Comparison of ENCODE assay signal across 10 cellular contexts in genomic region chr6:118890997-118891790, GRCh38. TPM values are rescaled to one million over a fixed set of nuclear protein-coding genes. Genes with fewer than 3 reads are reported as not detected.
DNase-seq lines count a peak whose midpoint lies in the region; ATAC-seq, FAIRE-seq and TF ChIP-seq lines count a peak whose summit lies in the region.
"Had no signal": no experiment of that assay in that cellular context is flagged by ENCODE, and none has a peak within 500 bp of the region (broad histone marks: within the 10 kb centered on the region; RNA-seq: fewer than 3 reads in every experiment).

No MANE protein-coding gene starts in this region.

- no peak overlapping the region for H3K23ac ChIP-seq in mesenchymal stem cell (ENCODE audit: low read length in 2 of 2)

- no peak overlapping the region for H3K4ac ChIP-seq in mesenchymal stem cell (ENCODE audit: low read depth in 1 of 2, low read length in 2 of 2)

- H3K27ac ChIP-seq in mesenchymal stem cell (ENCODE audit: low read length, poor library complexity, severe bottlenecking), result no peak overlapping the region

- H4K91ac ChIP-seq in mesenchymal stem cell (ENCODE audit: low read length), result no peak overlapping the region

- H3K79me1 ChIP-seq in mesenchymal stem cell (replicated peaks; ENCODE audit: low read length, poor library complexity, severe bottlenecking), result peaks cover 14% of the 10 kb centered on the region

- no peaks in the 10 kb centered on the region for H3K4me1 ChIP-seq in mesenchymal stem cell (ENCODE audit: control insufficient read depth, insufficient read depth, low read depth, low read length)

- ATAC-seq in HG02678 (IDR thresholded peaks at IDR 0.05; ENCODE audit: unreplicated experiment) (peak; percentile 21), GM19455 (IDR thresholded peaks at IDR 0.05; ENCODE audit: unreplicated experiment) (no peak), GM18520 (IDR thresholded peaks at IDR 0.05; ENCODE audit: unreplicated experiment) (no peak)

- H3K4me3 ChIP-seq in mesenchymal stem cell (ENCODE audit: insufficient read depth in 1 of 2, low read depth in 1 of 2, low read length in 2 of 2), result peak overlapping the region in 1 of 2 experiments; percentile 90

- FAIRE-seq in GM12891 (lab: Jason Lieb, UNC), result peak; percentile 88

- no peak overlapping the region for H3K14ac ChIP-seq in mesenchymal stem cell (ENCODE audit: low read length in 2 of 2)

- DNase-seq in GM12891 (ENCODE audit: insufficient read length, low spot score) (no peak), SIG-M5 treated with dmso at 0.1 percent for 504 hours (lab: John Stamatoyannopoulos, UW; ENCODE audit: unreplicated experiment) (peak; percentile 72), mesenchymal stem cell (no peak), occipital lobe (lab: John Stamatoyannopoulos, UW) (no peak)
- DNase-seq in effector CD8-positive, alpha-beta T cell (lab: John Stamatoyannopoulos, UW), result no peak
- DNase-seq: NCI-H1436 treated with DMSO at 0.1 percent for 48 hours; stimulated activated CD4-positive, alpha-beta T cell treated with anti-CD3 and anti-CD28 coated beads, Interleukin-4, amount 100 ng/mL, for 1 hour had no signal

- H3K18ac ChIP-seq in mesenchymal stem cell (ENCODE audit: low read depth in 1 of 2, low read length in 2 of 2), result no peak overlapping the region

- no peak overlapping the region for H2BK120ac ChIP-seq in mesenchymal stem cell (ENCODE audit: low read depth, low read length)

- no peak overlapping the region for H4K8ac ChIP-seq in mesenchymal stem cell (ENCODE audit: low read length)

- 100% methylated on average over 4 of the region's 5 CpGs for WGBS in mesenchymal stem cell

- H2BK12ac ChIP-seq in mesenchymal stem cell (ENCODE audit: low read length in 2 of 2), result no peak overlapping the region

- no peak overlapping the region for H2AK5ac ChIP-seq in mesenchymal stem cell (ENCODE audit: low read length, severe bottlenecking)

- no peaks in the 10 kb centered on the region for H3K9me3 ChIP-seq in mesenchymal stem cell (ENCODE audit: control insufficient read depth, low read length)

- TF ChIP-seq POLR2A in GM12891 (IDR thresholded peaks at IDR 0.05; ENCODE audit: low read depth, low read length), result peak; percentile 37; the same call in 1 of the 2 replicates

- H2BK15ac ChIP-seq in mesenchymal stem cell (ENCODE audit: low read depth, poor library complexity, severe bottlenecking), result no peak overlapping the region

- H2AFZ ChIP-seq in mesenchymal stem cell (ENCODE audit: low read depth, low read length), result no peak overlapping the region

- peak overlapping the region; percentile 99 for H3K9ac ChIP-seq in mesenchymal stem cell (ENCODE audit: low read length)

- no peak overlapping the region for H3K4me2 ChIP-seq in mesenchymal stem cell (ENCODE audit: low read length, poor library complexity, severe bottlenecking)

- no peaks in the 10 kb centered on the region for H3K36me3 ChIP-seq in mesenchymal stem cell (ENCODE audit: control insufficient read depth in 1 of 2, insufficient read depth in 2 of 2, low read depth in 1 of 2, low read length in 2 of 2)

- H3K27me3 ChIP-seq in mesenchymal stem cell (ENCODE audit: control insufficient read depth in 1 of 2, insufficient read depth in 1 of 2, low read length in 2 of 2), result no peaks in the 10 kb centered on the region

- no peak overlapping the region for H2BK5ac ChIP-seq in mesenchymal stem cell (ENCODE audit: low read depth, low read length, poor library complexity, severe bottlenecking)

TF ChIP-seq in GM12891, 5 proteins besides CTCF, POLR2A, EP300 and RAD21:
- no peak for TF ChIP-seq PAX5 (IDR thresholded peaks at IDR 0.05; ENCODE audit: insufficient read depth, low read length, severe bottlenecking)
- TF ChIP-seq SPI1 (IDR thresholded peaks at IDR 0.05; ENCODE audit: low read depth, low read length), result peak; percentile 94
- peak; percentile 18; the same call in 1 of the 2 replicates for TF ChIP-seq POLR2AphosphoS5 (IDR thresholded peaks at IDR 0.05; ENCODE audit: low read depth, low read length)

RNA-seq across cellular contexts. Expression of gene ASF1A, which starts 2.8 kb away (rescaled TPM):
- 12.2 TPM for polyA plus RNA-seq in GM12891 (2012; ENCODE audit: low read depth, missing spikeins)
- 18.2 TPM for polyA plus RNA-seq in mesenchymal stem cell (2013, experiment 1 of 2)
- 19.3 TPM for polyA plus RNA-seq in mesenchymal stem cell (2013, experiment 2 of 2)
- 42.7 TPM for total RNA-seq in occipital lobe

RNA-seq across cellular contexts. Expression of gene MCM9, which starts 43.8 kb away (rescaled TPM):
- polyA plus RNA-seq in GM12891 (2012; ENCODE audit: low read depth, missing spikeins), result 7.9 TPM
- polyA plus RNA-seq in mesenchymal stem cell (2013, experiment 1 of 2), result 2.9 TPM
- polyA plus RNA-seq in mesenchymal stem cell (2013, experiment 2 of 2), result 3.1 TPM
- 7.8 TPM for total RNA-seq in occipital lobe
